ENCODE assay signal across 8 cellular contexts in the genomic region with DNA sequence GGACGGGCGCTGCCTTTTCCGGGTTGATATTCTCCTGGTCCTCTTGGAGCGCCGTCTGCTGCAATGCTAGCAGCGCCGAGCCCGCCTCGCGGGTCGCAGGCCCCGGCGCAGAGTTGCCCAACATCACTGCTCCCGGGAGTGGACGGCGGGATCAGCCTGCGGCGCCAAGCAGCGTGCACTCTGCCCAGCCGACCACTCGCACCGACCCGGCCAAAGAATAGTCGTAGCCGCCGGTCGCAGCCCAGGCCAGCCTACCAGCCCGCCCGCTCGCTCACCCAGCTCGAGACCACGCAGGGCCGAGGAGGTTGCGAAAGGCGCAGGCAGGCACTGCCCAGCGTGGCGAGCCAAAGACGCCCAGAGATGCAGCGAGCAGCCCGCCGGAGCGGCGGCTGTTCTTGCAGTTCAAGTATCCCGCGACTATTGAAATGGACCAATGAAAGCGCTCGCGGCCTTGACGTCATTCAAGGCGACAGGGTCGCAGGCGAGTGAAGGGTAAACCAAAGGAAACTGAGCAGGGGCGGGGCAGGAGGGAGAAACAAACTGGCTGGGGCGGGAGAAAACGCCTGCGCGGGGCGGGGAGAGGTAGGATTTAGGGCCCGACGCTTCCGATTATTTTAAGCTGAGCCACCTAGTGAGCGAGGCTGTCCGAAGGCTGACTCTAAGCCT.
A peak's percentile ranks its signal among the peaks of the same experiment; 100 is the strongest.
DNase-seq lines count a peak whose midpoint lies in the region; ATAC-seq and TF ChIP-seq lines count a peak whose summit lies in the region.

Gene CCNA2, minus strand, starts transcription at position 379 of the 666 bp plus-strand sequence. Its CDS starts 255 bp downstream, at position 124.

- no peak; the same call in 1 of the 2 replicates for TF ChIP-seq CTCF in AG09319 (IDR thresholded peaks at IDR 0.05; ENCODE audit: low read depth, low read length)

- ATAC-seq in GM19035 (IDR thresholded peaks at IDR 0.05; ENCODE audit: unreplicated experiment) = peak; percentile 92
- peak; percentile 95 for ATAC-seq in HG03354 (IDR thresholded peaks at IDR 0.05; ENCODE audit: poor library complexity, severe bottlenecking, unreplicated experiment)
- ATAC-seq in activated CD4-positive, CD25-positive, alpha-beta regulatory T cell treated with anti-CD3 and anti-CD28 coated beads, Interleukin-2, amount 50 U/mL, for 24 hours = peak; percentile 98

- DNase-seq in AG09319 (ENCODE audit: extremely low read depth, low read depth) = peak; percentile 90
- peak; percentile 94 for DNase-seq in NCI-H446 treated with DMSO at 0.1 percent for 48 hours (lab: John Stamatoyannopoulos, UW)
- DNase-seq in cerebellar nuclear complex (lab: John Stamatoyannopoulos, UW) = peak; percentile 79 to 94
- DNase-seq in islet precursor cell = peak; percentile 99
- peak; percentile 94 to 95 (median 94) for DNase-seq in stimulated activated CD4-positive, alpha-beta T cell treated with anti-CD3 and anti-CD28 coated beads, Interleukin-12 subunit alpha, Interleukin-12 subunit beta, amount 100 ng/mL, for 48 hours (ENCODE audit: low read depth in 2 of 3, low spot score in 1 of 3)

Comparison
In these comparisons a context has a peak if more than half of its experiments do, and no peak if none do; other contexts are left out.
1. Peak in every context shown above with its lines: DNase-seq and ATAC-seq.